ENCODE assay signal across 8 cellular contexts in the genomic region with DNA sequence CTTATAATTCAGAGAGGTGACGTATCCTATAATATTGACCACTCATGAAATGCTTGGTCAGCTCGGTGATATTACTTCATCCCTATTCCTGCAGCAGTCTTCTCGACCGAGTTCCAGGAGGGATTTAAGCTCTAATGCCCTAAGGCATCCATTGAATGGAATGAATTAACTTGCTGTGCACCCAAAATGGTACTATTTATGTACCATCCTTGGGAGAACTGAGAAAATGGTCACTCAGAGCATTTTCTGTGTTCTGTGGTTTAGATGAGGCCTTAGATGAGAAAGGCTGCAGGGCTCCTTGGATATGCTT. TPM values are rescaled to one million over a fixed set of nuclear protein-coding genes. Genes with fewer than 3 reads are reported as not detected.
DNase-seq lines count a peak whose midpoint lies in the region; ATAC-seq and TF ChIP-seq lines count a peak whose summit lies in the region.

No MANE protein-coding gene starts in this region.

- peak overlapping the region; percentile 99 for H3K27ac ChIP-seq in effector memory CD4-positive, alpha-beta T cell (ENCODE audit: insufficient read depth, low read length, poor library complexity, severe bottlenecking)

- H3K27ac Mint-ChIP-seq in nephron = peak overlapping the region; percentile 100

- peaks cover 7% of the 10 kb centered on the region for H3K36me3 Mint-ChIP-seq in nephron (ENCODE audit: low read depth)

- no peaks in the 10 kb centered on the region for H3K9me3 Mint-ChIP-seq in nephron

- H3K4me1 Mint-ChIP-seq in nephron = peaks cover 23% of the 10 kb centered on the region

- no peaks in the 10 kb centered on the region for H3K27me3 Mint-ChIP-seq in nephron (ENCODE audit: low read depth)

- TF ChIP-seq CTCF in BE2C (IDR thresholded peaks at IDR 0.05; ENCODE audit: low read depth, low read length) (no peak), nephron (IDR thresholded peaks at IDR 0.05; ENCODE audit: unreplicated experiment in 3 of 3) (no peak)

- no peaks in the 10 kb centered on the region for H3K4me1 ChIP-seq in BE2C
- peaks cover 26% of the 10 kb centered on the region for H3K4me1 ChIP-seq in effector memory CD4-positive, alpha-beta T cell (ENCODE audit: control insufficient read depth, insufficient read depth, low read length, poor library complexity, severe bottlenecking)

- DNase-seq in BE2C = no peak
- DNase-seq in MG63 = no peak
- no peak for DNase-seq in effector memory CD4-positive, alpha-beta T cell
- DNase-seq in D341Med (ENCODE audit: low spot score) = no peak
- no peak for DNase-seq in left colon
- no peak for DNase-seq in activated CD4-positive, alpha-beta T cell treated with anti-CD3 and anti-CD28 coated beads, Interleukin-2, amount 50 U/mL, for 48 hours

- no peaks in the 10 kb centered on the region for H3K27me3 ChIP-seq in BE2C
- H3K27me3 ChIP-seq in MG63 = no peaks in the 10 kb centered on the region
- H3K27me3 ChIP-seq in effector memory CD4-positive, alpha-beta T cell (replicated peaks; ENCODE audit: control insufficient read depth, insufficient read depth, low read length, poor library complexity, severe bottlenecking) = no peaks in the 10 kb centered on the region

- intact Hi-C loops in left colon (cut with DNase I, micrococcal nuclease) = loop anchor here in 1 of 2 donors (2.0 kb wide), 1 partner anchor 67 kb away; no protein-coding TSS in a partner anchor

- H3K36me3 ChIP-seq in BE2C (0 out of 2 replicates have a peak, but pooled peaks cover 5% of the 10 kb centered on the region), MG63 (peaks cover 13% of the 10 kb centered on the region)
- no peaks in the 10 kb centered on the region for H3K36me3 ChIP-seq in effector memory CD4-positive, alpha-beta T cell (ENCODE audit: control insufficient read depth, insufficient read depth, low read length)

- H3K9me3 ChIP-seq in BE2C (no peaks in the 10 kb centered on the region), MG63 (no peaks in the 10 kb centered on the region)
- no peaks in the 10 kb centered on the region for H3K9me3 ChIP-seq in effector memory CD4-positive, alpha-beta T cell (ENCODE audit: control insufficient read depth, low read length)

- H3K4me3 ChIP-seq in BE2C (ENCODE audit: low read depth, low read length) (peak overlapping the region; percentile 86), MG63 (peak overlapping the region; percentile 98)
- peak overlapping the region; percentile 96 for H3K4me3 ChIP-seq in effector memory CD4-positive, alpha-beta T cell (ENCODE audit: insufficient read depth, low read depth, low read length, poor library complexity, severe bottlenecking)

- no peak for ATAC-seq in HG02870 (IDR thresholded peaks at IDR 0.05; ENCODE audit: unreplicated experiment)
- ATAC-seq in left colon = no peak

- peak overlapping the region; percentile 95 to 97 (median 95) for H3K4me3 Mint-ChIP-seq in nephron

RNA-seq across cellular contexts. Expression of a gene that starts 0.6 kb away (rescaled TPM):
- 27.4 TPM for polyA plus RNA-seq in BE2C (2012; ENCODE audit: insufficient read depth, insufficient read length, low read depth)
- 57.1 and 154 TPM in 2 replicates for total RNA-seq in MG63 (2014; rRNA removed; shearing (Covaris generic); ENCODE audit: low replicate concordance)
- 10 to 100 TPM; 24.0 to 25.9 TPM for total RNA-seq in left colon

RNA-seq across cellular contexts. Expression of a gene that starts 47.0 kb away (rescaled TPM):
- 7.8 TPM for polyA plus RNA-seq in BE2C (2012; ENCODE audit: insufficient read depth, insufficient read length, low read depth)
- 58.2 and 82.8 TPM in 2 replicates for total RNA-seq in MG63 (2014; rRNA removed; shearing (Covaris generic); ENCODE audit: low replicate concordance)
- 100 to 1,000 TPM; 303 to 408 TPM for total RNA-seq in left colon
